8 cellular contexts compared by ENCODE assay signal in genomic region chr10:97543025-97543546, GRCh38.
A peak's percentile ranks its signal among the peaks of the same experiment; 100 is the strongest.
DNase-seq lines count a peak whose midpoint lies in the region; ATAC-seq, FAIRE-seq and TF ChIP-seq lines count a peak whose summit lies in the region.

No MANE protein-coding gene starts in this region.

- TF ChIP-seq CTCF in astrocyte of the cerebellum (IDR thresholded peaks at IDR 0.05; ENCODE audit: low read depth, low read length, missing control alignments), result no peak

- peak; percentile 92 for FAIRE-seq in H54 (lab: Jason Lieb, UNC)

- H3K27ac ChIP-seq in skin epidermis, result peak overlapping the region; percentile 31 to 100 (median 93)

- H3K4me3 ChIP-seq in astrocyte of the cerebellum (ENCODE audit: low read depth, low read length) (no peak overlapping the region), skin epidermis (no peak overlapping the region)

- TF ChIP-seq POLR2A in H54 (IDR thresholded peaks at IDR 0.05; ENCODE audit: low read depth, low read length), result peak; percentile 67

- in situ Hi-C loops in astrocyte of the cerebellum (cut with HindIII; ENCODE audit: low sequenced_read_pairs), result no loop called here

- peak; percentile 78 for ATAC-seq in SK-N-SH treated with all-trans-retinoic acid at 6 μM for 48 hours
- ATAC-seq in GM18868 (IDR thresholded peaks at IDR 0.05; ENCODE audit: unreplicated experiment), result no peak
- no peak for ATAC-seq in GM21723 (IDR thresholded peaks at IDR 0.05; ENCODE audit: unreplicated experiment)
- ATAC-seq in HG03175 (IDR thresholded peaks at IDR 0.05; ENCODE audit: unreplicated experiment), result no peak

- DNase-seq in H54 (ENCODE audit: insufficient read length, low spot score) (peak; percentile 97), astrocyte of the cerebellum (ENCODE audit: low read depth) (peak; percentile 88), iPS-NIHi11 (ENCODE audit: low spot score) (peak; percentile 54)

TF ChIP-seq in SK-N-SH treated with all-trans-retinoic acid at 6 μM for 48 hours, 23 proteins besides CTCF, POLR2A, EP300 and RAD21:
- TF ChIP-seq PATZ1 (CRISPR knock-in tag; IDR thresholded peaks at IDR 0.05; ENCODE audit: borderline replicate concordance) (0 out of 2 replicates have a peak, but pooled peaks have one; percentile 19), ZFP3 (CRISPR knock-in tag; IDR thresholded peaks at IDR 0.05) (peak; percentile 31; the same call in 1 of the 2 replicates), SNAI2 (CRISPR knock-in tag; IDR thresholded peaks at IDR 0.05) (no peak)
